9 cellular contexts compared by ENCODE assay signal in the genomic region with DNA sequence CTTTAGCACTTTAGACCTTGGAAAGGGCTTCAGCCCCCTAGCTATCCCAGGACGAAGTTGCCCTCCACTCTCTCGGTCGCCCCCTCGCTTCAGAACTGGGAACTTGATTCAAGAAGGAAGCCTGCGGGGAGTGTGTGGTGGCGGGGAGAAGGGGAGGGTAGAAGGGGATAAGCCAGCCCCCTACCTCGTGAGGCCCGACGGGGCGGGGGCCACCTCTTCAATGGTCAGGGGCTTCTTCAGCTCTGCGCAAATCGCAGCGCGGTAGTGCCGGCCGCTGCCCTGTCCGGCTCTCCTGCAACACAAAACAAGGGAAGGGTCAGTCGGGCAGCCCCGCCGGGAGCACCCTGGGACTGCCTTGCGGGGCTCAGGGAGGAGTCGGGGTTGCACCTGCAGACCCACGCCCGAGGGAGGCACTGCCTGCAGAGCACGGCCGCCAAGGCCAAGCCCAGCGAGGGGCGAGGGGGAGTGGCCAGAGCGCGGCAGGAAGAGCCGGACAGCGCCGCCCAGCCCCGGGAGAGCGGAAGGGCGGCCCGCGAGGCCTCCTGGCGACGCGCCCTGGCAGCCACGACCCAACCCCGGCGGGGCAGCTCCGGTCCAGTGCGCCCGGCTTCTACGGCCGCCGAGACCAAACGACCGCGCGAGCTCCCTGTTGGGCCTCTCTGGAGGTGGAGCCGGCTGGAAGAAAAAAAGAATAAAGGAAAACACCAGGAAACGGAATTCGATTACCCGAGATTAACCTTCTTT. TPM values are rescaled to one million over a fixed set of nuclear protein-coding genes. Genes with fewer than 3 reads are reported as not detected.
A peak's percentile ranks its signal among the peaks of the same experiment; 100 is the strongest.
DNase-seq lines count a peak whose midpoint lies in the region; ATAC-seq and FAIRE-seq lines count a peak whose summit lies in the region.
"Had no signal": no experiment of that assay in that cellular context is flagged by ENCODE, and none has a peak within 500 bp of the region (broad histone marks: within the 10 kb centered on the region; RNA-seq: fewer than 3 reads in every experiment).

No MANE protein-coding gene starts in this region.

- H3K4me1 ChIP-seq in neuronal stem cell (ENCODE audit: control insufficient read depth in 2 of 2, insufficient read depth in 1 of 2, low read depth in 1 of 2, low read length in 2 of 2), result peaks cover 0 to 2% of the 10 kb centered on the region in 2 donors

- FAIRE-seq in GM19239 (lab: Jason Lieb, UNC), result no peak
- FAIRE-seq: G401.6 had no signal

- H3K27me3 ChIP-seq in neuronal stem cell (ENCODE audit: control insufficient read depth in 3 of 3, insufficient read depth in 3 of 3, low read depth in 1 of 3, low read length in 3 of 3), result no peaks in the 10 kb centered on the region

- peaks cover 0 to 3% of the 10 kb centered on the region in 2 donors for H3K9me3 ChIP-seq in neuronal stem cell (replicated peaks in 1 of 2; ENCODE audit: control insufficient read depth in 2 of 2, insufficient read depth in 1 of 2, low read depth in 1 of 2, low read length in 2 of 2)

- H3K4me3 Mint-ChIP-seq in stimulated activated naive CD8-positive, alpha-beta T cell treated with anti-CD3 and anti-CD28 coated beads, Interleukin-15, amount 100 ng/mL, for 72 hours, result no peak overlapping the region

- H2BK15ac ChIP-seq in neuronal stem cell (ENCODE audit: low read length), result peak overlapping the region; percentile 55

- ATAC-seq in stimulated activated naive CD8-positive, alpha-beta T cell treated with anti-CD3 and anti-CD28 coated beads, Interleukin-15, amount 100 ng/mL, for 72 hours, result peak; percentile 15
- no peak for ATAC-seq in stimulated activated naive CD8-positive, alpha-beta T cell treated with anti-CD3 and anti-CD28 coated beads, Interleukin-15, Interleukin-2, amounts not matched to agents 100 U/mL and 50 U/mL, for 24 hours
- ATAC-seq in Right ventricle myocardium inferior (peak; percentile 97), GM19023 (IDR thresholded peaks at IDR 0.05; ENCODE audit: unreplicated experiment) (no peak), GM21723 (IDR thresholded peaks at IDR 0.05; ENCODE audit: unreplicated experiment) (no peak)

- no peaks in the 10 kb centered on the region for H3K79me1 ChIP-seq in neuronal stem cell (ENCODE audit: low read depth, low read length)

- no peak overlapping the region for H3K14ac ChIP-seq in neuronal stem cell (ENCODE audit: low read length)

- H3K4me3 ChIP-seq in neuronal stem cell (ENCODE audit: low read length in 2 of 2), result peak overlapping the region in 1 of 2 donors; percentile 77

- peaks cover 11 to 12% of the 10 kb centered on the region in 2 donors for H3K9me3 Mint-ChIP-seq in stimulated activated naive CD8-positive, alpha-beta T cell treated with anti-CD3 and anti-CD28 coated beads, Interleukin-15, amount 100 ng/mL, for 72 hours

- no peak overlapping the region for H2AFZ ChIP-seq in neuronal stem cell (ENCODE audit: low read length)

- no peaks in the 10 kb centered on the region for H3K4me1 Mint-ChIP-seq in stimulated activated naive CD8-positive, alpha-beta T cell treated with anti-CD3 and anti-CD28 coated beads, Interleukin-15, amount 100 ng/mL, for 72 hours

- H2BK12ac ChIP-seq in neuronal stem cell (ENCODE audit: low read length), result no peak overlapping the region

- H3K36me3 ChIP-seq in neuronal stem cell (replicated peaks in 1 of 2; ENCODE audit: control insufficient read depth in 2 of 2, insufficient read depth in 2 of 2, low read length in 2 of 2), result no peaks in the 10 kb centered on the region

- H3K18ac ChIP-seq in neuronal stem cell (ENCODE audit: low read length), result peak overlapping the region; percentile 97

- DNase-seq in stimulated activated naive CD8-positive, alpha-beta T cell treated with anti-CD3 and anti-CD28 coated beads, Interleukin-15, amount 100 ng/mL, for 72 hours, result no peak
- DNase-seq in stimulated activated naive CD8-positive, alpha-beta T cell treated with anti-CD3 and anti-CD28 coated beads, Interleukin-15, Interleukin-2, amounts not matched to agents 100 U/mL and 50 U/mL, for 24 hours, result no peak
- DNase-seq in UCSD-AML1 (lab: John Stamatoyannopoulos, UW; ENCODE audit: unreplicated experiment), result peak; percentile 86
- peak; percentile 94 for DNase-seq in Right ventricle myocardium inferior (ENCODE audit: missing footprints)
- DNase-seq in neuronal stem cell (ENCODE audit: low spot score), result peak; percentile 49
- no peak for DNase-seq in GM19239 (ENCODE audit: insufficient read length, low spot score)

- H3K27ac Mint-ChIP-seq in stimulated activated naive CD8-positive, alpha-beta T cell treated with anti-CD3 and anti-CD28 coated beads, Interleukin-15, amount 100 ng/mL, for 72 hours, result no peak overlapping the region

- peak overlapping the region; percentile 65 for H3K23ac ChIP-seq in neuronal stem cell (ENCODE audit: low read depth, low read length, poor library complexity)

- H2AK5ac ChIP-seq in neuronal stem cell (ENCODE audit: low read depth, low read length), result peak overlapping the region; percentile 37

- peak overlapping the region; percentile 66 for H2BK5ac ChIP-seq in neuronal stem cell (ENCODE audit: low read length)

- peak overlapping the region; percentile 73 for H3K4me2 ChIP-seq in neuronal stem cell (ENCODE audit: insufficient read depth, low read length, poor library complexity, severe bottlenecking)

- no peak overlapping the region for H4K91ac ChIP-seq in neuronal stem cell (ENCODE audit: low read depth, low read length, poor library complexity)

- peaks cover 8% of the 10 kb centered on the region for H3K27me3 Mint-ChIP-seq in stimulated activated naive CD8-positive, alpha-beta T cell treated with anti-CD3 and anti-CD28 coated beads, Interleukin-15, amount 100 ng/mL, for 72 hours

- H2BK120ac ChIP-seq in neuronal stem cell (ENCODE audit: low read depth, low read length), result no peak overlapping the region

- intact Hi-C loops in Right ventricle myocardium inferior (cut with DNase I), result loop anchor here (1.0 to 2.0 kb wide), 2 partner anchors 21 to 57 kb away; a partner anchor contains a TSS

- H3K4ac ChIP-seq in neuronal stem cell (ENCODE audit: low read length), result peak overlapping the region; percentile 84

- no peak overlapping the region for H4K8ac ChIP-seq in neuronal stem cell (ENCODE audit: low read depth, low read length)

- no peak overlapping the region for H3K27ac ChIP-seq in neuronal stem cell (replicated peaks; ENCODE audit: low read length)

- WGBS in neuronal stem cell (ENCODE audit: extremely low coverage in 2 of 2, insufficient read length in 2 of 2, insufficient replicate concordance in 1 of 2), 2 donors, result no CpG with 5 or more reads among the region's 58 CpGs

- H3K9ac ChIP-seq in neuronal stem cell (ENCODE audit: low read depth, low read length, poor library complexity), result peak overlapping the region; percentile 44

RNA-seq across cellular contexts. Expression of a gene that starts 56.2 kb away (rescaled TPM):
- 30.2 TPM for total RNA-seq in Right ventricle myocardium inferior
- 7.1 TPM for polyA plus RNA-seq in neuronal stem cell (2013, experiment 1 of 2)
- 7.1 TPM for polyA plus RNA-seq in neuronal stem cell (2013, experiment 2 of 2)

Comparison
In these comparisons a context has a peak if more than half of its experiments do, and no peak if none do; other contexts are left out.
1. ATAC-seq: peak in stimulated activated naive CD8-positive, alpha-beta T cell treated with anti-CD3 and anti-CD28 coated beads, Interleukin-15, amount 100 ng/mL, for 72 hours (single experiment) and Right ventricle myocardium inferior (single experiment); none in stimulated activated naive CD8-positive, alpha-beta T cell treated with anti-CD3 and anti-CD28 coated beads, Interleukin-15, Interleukin-2, amounts not matched to agents 100 U/mL and 50 U/mL, for 24 hours (single experiment), GM19023 (single experiment) and GM21723 (single experiment).
2. DNase-seq: peak in UCSD-AML1 (single experiment), Right ventricle myocardium inferior (single experiment) and neuronal stem cell (single experiment); none in stimulated activated naive CD8-positive, alpha-beta T cell treated with anti-CD3 and anti-CD28 coated beads, Interleukin-15, amount 100 ng/mL, for 72 hours (0 of 2), stimulated activated naive CD8-positive, alpha-beta T cell treated with anti-CD3 and anti-CD28 coated beads, Interleukin-15, Interleukin-2, amounts not matched to agents 100 U/mL and 50 U/mL, for 24 hours (single experiment) and GM19239 (single experiment).